Comparison of ENCODE assay signal across 24 cellular contexts in genomic region chr16:376817-377418, GRCh38.
"Had no signal": no experiment of that assay in that cellular context is flagged by ENCODE, and none has a peak within 500 bp of the region (broad histone marks: within the 10 kb centered on the region; RNA-seq: fewer than 3 reads in every experiment).

No MANE protein-coding gene starts in this region.

- H3K27me3 Mint-ChIP-seq: type B pancreatic cell had no signal

- H3K4me3 Mint-ChIP-seq: natural killer cell; stimulated activated effector memory CD8-positive, alpha-beta T cell treated with anti-CD3 and anti-CD28 coated beads, Interleukin-12 subunit alpha, Interleukin-12 subunit beta, amount 100 ng/mL, for 72 hours; type B pancreatic cell had no signal

- H3K27me3 ChIP-seq: gastrocnemius medialis, heart right ventricle, neutrophil, pancreas, stomach, thyroid gland had no signal

- H3K27ac Mint-ChIP-seq: natural killer cell; stimulated activated effector memory CD8-positive, alpha-beta T cell treated with anti-CD3 and anti-CD28 coated beads, Interleukin-12 subunit alpha, Interleukin-12 subunit beta, amount 100 ng/mL, for 72 hours; type B pancreatic cell had no signal

- H3K9me3 Mint-ChIP-seq: natural killer cell; stimulated activated effector memory CD8-positive, alpha-beta T cell treated with anti-CD3 and anti-CD28 coated beads, Interleukin-12 subunit alpha, Interleukin-12 subunit beta, amount 100 ng/mL, for 72 hours; type B pancreatic cell had no signal

- DNase-seq: cortex of kidney; foreskin fibroblast; gastrocnemius medialis; glutamatergic neuron; hippocampal formation; kidney glomerular epithelial cell; left colon; left ventricle myocardium superior; natural killer cell; retina; stimulated activated CD4-positive, alpha-beta T cell treated with anti-CD3 and anti-CD28 coated beads, Interleukin-2, amount 100 ng/mL, for 24 hours; stimulated activated CD4-positive, alpha-beta T cell treated with anti-CD3 and anti-CD28 coated beads, Interleukin-4, amount 100 ng/mL, for 24 hours; stimulated activated naive CD4-positive, alpha-beta T cell treated with Interleukin-2 at 50 U/mL for 16 hours; stomach; thyroid gland had no signal

- H3K36me3 Mint-ChIP-seq: natural killer cell, type B pancreatic cell had no signal

- H3K9me3 ChIP-seq: gastrocnemius medialis, heart right ventricle, lower lobe of right lung, neutrophil, pancreas, stomach, thyroid gland had no signal

- ATAC-seq: gastrocnemius medialis; heart right ventricle; left colon; left ventricle myocardium superior; lower lobe of right lung; natural killer cell; pancreas; sciatic nerve; stimulated activated effector memory CD8-positive, alpha-beta T cell treated with anti-CD3 and anti-CD28 coated beads, Interleukin-12 subunit alpha, Interleukin-12 subunit beta, amount 100 ng/mL, for 72 hours had no signal

- H3K4me3 ChIP-seq: gastrocnemius medialis, heart right ventricle, lower lobe of right lung, pancreas, smooth muscle cell, stomach, thyroid gland had no signal

- FAIRE-seq: islet of Langerhans, pancreas had no signal

- H3K27ac ChIP-seq: gastrocnemius medialis, heart right ventricle, lower lobe of right lung, neutrophil, pancreas, stomach, thyroid gland had no signal
